1 cellular context compared by ENCODE assay signal in the genomic region with DNA sequence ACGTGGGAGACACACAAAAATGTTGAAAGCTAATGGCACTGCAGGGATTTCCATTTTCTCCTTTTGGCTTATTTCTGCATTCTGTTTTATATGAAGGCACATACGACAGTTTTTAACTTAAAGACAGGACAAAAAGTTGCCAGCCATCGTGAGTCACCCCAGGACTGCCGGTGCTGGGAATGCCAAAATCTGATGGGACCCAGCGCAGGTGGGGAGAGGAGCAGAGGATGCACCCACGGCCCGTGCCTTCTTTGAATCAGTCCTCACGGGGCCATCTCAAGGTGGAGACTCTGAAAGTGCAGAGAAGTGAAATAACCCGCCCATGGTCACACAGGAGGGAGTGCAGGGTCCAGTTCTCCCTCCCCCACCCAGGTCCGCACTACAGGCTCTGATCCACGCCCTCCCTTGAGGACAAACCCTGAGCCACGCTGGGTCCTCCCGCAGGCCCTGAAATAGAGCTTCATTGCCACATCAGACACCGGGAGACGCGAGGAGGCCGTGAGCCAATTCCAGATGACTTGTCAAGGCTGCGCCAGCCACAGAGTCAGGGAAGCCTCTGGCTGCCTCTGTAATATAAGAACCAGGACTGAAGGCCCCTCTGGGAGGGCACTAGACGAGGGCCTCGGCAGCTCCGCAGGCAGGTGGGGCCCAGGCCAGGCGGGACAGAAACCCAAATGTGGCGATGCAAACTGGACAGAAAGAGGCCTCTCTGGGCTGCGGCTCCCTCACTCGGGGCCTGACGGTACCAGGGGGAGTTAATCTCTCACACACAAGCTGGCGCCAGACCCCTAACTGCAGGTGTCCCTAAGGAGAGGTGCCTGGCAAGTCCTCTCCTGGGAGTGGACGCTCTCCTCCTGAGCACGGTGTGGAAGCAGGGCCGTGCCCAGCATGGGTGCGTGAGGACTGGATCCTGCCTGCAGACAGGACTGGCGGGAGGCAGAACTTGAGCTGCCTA.
TF ChIP-seq lines count a peak whose summit lies in the region.

No MANE protein-coding gene starts in this region.

TF ChIP-seq in WTC11, 78 proteins besides CTCF, POLR2A, EP300 and RAD21 (continued from another document):
- TF ChIP-seq, protein P1, sequence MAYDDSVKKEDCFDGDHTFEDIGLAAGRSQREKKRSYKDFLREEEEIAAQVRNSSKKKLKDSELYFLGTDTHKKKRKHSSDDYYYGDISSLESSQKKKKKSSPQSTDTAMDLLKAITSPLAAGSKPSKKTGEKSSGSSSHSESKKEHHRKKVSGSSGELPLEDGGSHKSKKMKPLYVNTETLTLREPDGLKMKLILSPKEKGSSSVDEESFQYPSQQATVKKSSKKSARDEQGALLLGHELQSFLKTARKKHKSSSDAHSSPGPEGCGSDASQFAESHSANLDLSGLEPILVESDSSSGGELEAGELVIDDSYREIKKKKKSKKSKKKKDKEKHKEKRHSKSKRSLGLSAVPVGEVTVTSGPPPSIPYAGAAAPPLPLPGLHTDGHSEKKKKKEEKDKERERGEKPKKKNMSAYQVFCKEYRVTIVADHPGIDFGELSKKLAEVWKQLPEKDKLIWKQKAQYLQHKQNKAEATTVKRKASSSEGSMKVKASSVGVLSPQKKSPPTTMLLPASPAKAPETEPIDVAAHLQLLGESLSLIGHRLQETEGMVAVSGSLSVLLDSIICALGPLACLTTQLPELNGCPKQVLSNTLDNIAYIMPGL (CRISPR knock-in tag; IDR thresholded peaks at IDR 0.05): no peak
- TF ChIP-seq CBFB (CRISPR knock-in tag; IDR thresholded peaks at IDR 0.05; ENCODE audit: low read depth) (no peak), ZBTB21 (CRISPR knock-in tag; IDR thresholded peaks at IDR 0.05; ENCODE audit: borderline replicate concordance) (no peak), GRHL2 (CRISPR knock-in tag; IDR thresholded peaks at IDR 0.05; ENCODE audit: insufficient replicate concordance, severe bottlenecking) (no peak), TCF7 (CRISPR knock-in tag; IDR thresholded peaks at IDR 0.05; ENCODE audit: low read depth) (no peak)
- TF ChIP-seq, protein P2, sequence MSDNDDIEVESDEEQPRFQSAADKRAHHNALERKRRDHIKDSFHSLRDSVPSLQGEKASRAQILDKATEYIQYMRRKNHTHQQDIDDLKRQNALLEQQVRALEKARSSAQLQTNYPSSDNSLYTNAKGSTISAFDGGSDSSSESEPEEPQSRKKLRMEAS (CRISPR knock-in tag; IDR thresholded peaks at IDR 0.05): no peak
TF ChIP-seq in WTC11: peak in this region for 0.
